Comparison of ENCODE assay signal across 17 cellular contexts in genomic region chrX:150238656-150239382, GRCh38.
DNase-seq lines count a peak whose midpoint lies in the region; ATAC-seq and TF ChIP-seq lines count a peak whose summit lies in the region.
"Had no signal": no experiment of that assay in that cellular context is flagged by ENCODE, and none has a peak within 500 bp of the region (broad histone marks: within the 10 kb centered on the region; RNA-seq: fewer than 3 reads in every experiment).

No MANE protein-coding gene starts in this region.

- peak; percentile 40 for DNase-seq in activated CD8-positive, alpha-beta memory T cell treated with anti-CD3 and anti-CD28 coated beads for 24 hours
- DNase-seq in activated CD8-positive, alpha-beta memory T cell treated with anti-CD3 and anti-CD28 coated beads, Interleukin-2, amount 50 U/mL, for 48 hours = no peak
- DNase-seq in WTC11 (ENCODE audit: low spot score) (no peak), esophagus muscularis mucosa (ENCODE audit: extremely low spot score) (peak; percentile 29), neuronal stem cell (ENCODE audit: low spot score) (no peak), immature natural killer cell (no peak)
- DNase-seq in activated CD8-positive, alpha-beta T cell treated with anti-CD3 and anti-CD28 coated beads for 36 hours = no peak
- DNase-seq: 8988T; AML-193; Caco-2; CD8-positive, alpha-beta memory T cell; DND-41; GDM1; HCEC 1CT; HFFc6 had no signal

- H4K8ac ChIP-seq in neuronal stem cell (ENCODE audit: low read depth, low read length) = no peak overlapping the region

- no peak overlapping the region for H3K4me3 ChIP-seq in esophagus muscularis mucosa
- H3K4me3 ChIP-seq in neuronal stem cell (ENCODE audit: low read length in 2 of 2) = no peak overlapping the region
- H3K4me3 ChIP-seq: BLaER1 had no signal

- WGBS in esophagus muscularis mucosa = 56% methylated on average over 5 of the region's 6 CpGs
- WGBS in neuronal stem cell (ENCODE audit: extremely low coverage in 2 of 2, insufficient read length in 2 of 2, insufficient replicate concordance in 1 of 2), 2 donors = no CpG with 5 or more reads among the region's 6 CpGs

- no peaks in the 10 kb centered on the region for H3K4me1 Mint-ChIP-seq in WTC11
- no peaks in the 10 kb centered on the region for H3K4me1 Mint-ChIP-seq in activated CD8-positive, alpha-beta T cell treated with anti-CD3 and anti-CD28 coated beads for 36 hours (ENCODE audit: low read depth)
- H3K4me1 Mint-ChIP-seq in immature natural killer cell = no peaks in the 10 kb centered on the region
- H3K4me1 Mint-ChIP-seq: CD8-positive, alpha-beta memory T cell had no signal

- H3K4me3 Mint-ChIP-seq in WTC11 (no peak overlapping the region), immature natural killer cell (no peak overlapping the region)
- H3K4me3 Mint-ChIP-seq in activated CD8-positive, alpha-beta T cell treated with anti-CD3 and anti-CD28 coated beads for 36 hours = no peak overlapping the region
- H3K4me3 Mint-ChIP-seq: CD8-positive, alpha-beta memory T cell; HFFc6 had no signal

- H3K27me3 ChIP-seq in esophagus muscularis mucosa = no peaks in the 10 kb centered on the region
- H3K27me3 ChIP-seq in neuronal stem cell (ENCODE audit: control insufficient read depth in 3 of 3, insufficient read depth in 3 of 3, low read depth in 1 of 3, low read length in 3 of 3) = peaks cover 0 to 10% (median 0%) of the 10 kb centered on the region in 3 experiments
- H3K27me3 ChIP-seq: BLaER1 had no signal

- H2BK120ac ChIP-seq in neuronal stem cell (ENCODE audit: low read depth, low read length) = no peak overlapping the region

- no peak overlapping the region for H2BK15ac ChIP-seq in neuronal stem cell (ENCODE audit: low read length)

- H3K27ac ChIP-seq in esophagus muscularis mucosa (replicated peaks in 1 of 4) (no peak overlapping the region), neuronal stem cell (replicated peaks; ENCODE audit: low read length) (no peak overlapping the region)
- H3K27ac ChIP-seq: BLaER1 had no signal

- no peaks in the 10 kb centered on the region for H3K79me1 ChIP-seq in neuronal stem cell (ENCODE audit: low read depth, low read length)

- H3K4ac ChIP-seq in neuronal stem cell (ENCODE audit: low read length) = no peak overlapping the region

- no peak overlapping the region for H2AK5ac ChIP-seq in neuronal stem cell (ENCODE audit: low read depth, low read length)

- H3K36me3 ChIP-seq in esophagus muscularis mucosa = no peaks in the 10 kb centered on the region
- H3K36me3 ChIP-seq in neuronal stem cell (replicated peaks in 1 of 2; ENCODE audit: control insufficient read depth in 2 of 2, insufficient read depth in 2 of 2, low read length in 2 of 2) = no peaks in the 10 kb centered on the region
- H3K36me3 ChIP-seq: BLaER1 had no signal

- peak overlapping the region; percentile 35 for H3K18ac ChIP-seq in neuronal stem cell (ENCODE audit: low read length)

- no peak overlapping the region for H4K91ac ChIP-seq in neuronal stem cell (ENCODE audit: low read depth, low read length, poor library complexity)

- peaks cover 6% of the 10 kb centered on the region for H3K27me3 Mint-ChIP-seq in WTC11 (ENCODE audit: low read depth)
- no peaks in the 10 kb centered on the region for H3K27me3 Mint-ChIP-seq in activated CD8-positive, alpha-beta T cell treated with anti-CD3 and anti-CD28 coated beads for 36 hours
- H3K27me3 Mint-ChIP-seq in immature natural killer cell (ENCODE audit: low read depth in 3 of 3) = peaks cover 0 to 7% (median 0%) of the 10 kb centered on the region in 3 donors

- TF ChIP-seq POLR2A in esophagus muscularis mucosa (IDR thresholded peaks at IDR 0.05; ENCODE audit: low read depth) = no peak

- H3K23ac ChIP-seq in neuronal stem cell (ENCODE audit: low read depth, low read length, poor library complexity) = no peak overlapping the region

- H3K14ac ChIP-seq in neuronal stem cell (ENCODE audit: low read length) = no peak overlapping the region

- no peak overlapping the region for H3K4me2 ChIP-seq in neuronal stem cell (ENCODE audit: insufficient read depth, low read length, poor library complexity, severe bottlenecking)
- H3K4me2 ChIP-seq: BLaER1 had no signal

- H2BK5ac ChIP-seq in neuronal stem cell (ENCODE audit: low read length) = no peak overlapping the region

- ATAC-seq in WTC11 (peak; percentile 44; the same call in 1 of the 2 replicates), HG03565 (IDR thresholded peaks at IDR 0.05; ENCODE audit: unreplicated experiment) (no peak)
- ATAC-seq in activated CD8-positive, alpha-beta T cell treated with anti-CD3 and anti-CD28 coated beads for 36 hours = no peak

- H3K4me1 ChIP-seq in esophagus muscularis mucosa (no peaks in the 10 kb centered on the region), neuronal stem cell (ENCODE audit: control insufficient read depth in 2 of 2, insufficient read depth in 1 of 2, low read depth in 1 of 2, low read length in 2 of 2) (no peaks in the 10 kb centered on the region)
- H3K4me1 ChIP-seq: BLaER1, Caco-2 had no signal

- H3K9me3 Mint-ChIP-seq in WTC11 (no peaks in the 10 kb centered on the region), immature natural killer cell (no peaks in the 10 kb centered on the region)
- no peaks in the 10 kb centered on the region for H3K9me3 Mint-ChIP-seq in activated CD8-positive, alpha-beta T cell treated with anti-CD3 and anti-CD28 coated beads for 36 hours
- H3K9me3 Mint-ChIP-seq: CD8-positive, alpha-beta memory T cell; HFFc6 had no signal

- TF ChIP-seq EP300 in esophagus muscularis mucosa (IDR thresholded peaks at IDR 0.05) = no peak

- H3K27ac Mint-ChIP-seq in WTC11 (no peak overlapping the region), immature natural killer cell (no peak overlapping the region)
- H3K27ac Mint-ChIP-seq in activated CD8-positive, alpha-beta T cell treated with anti-CD3 and anti-CD28 coated beads for 36 hours = no peak overlapping the region
- H3K27ac Mint-ChIP-seq: CD8-positive, alpha-beta memory T cell; HFFc6 had no signal

- intact Hi-C loops in esophagus muscularis mucosa (cut with DNase I) = no loop called here
- intact Hi-C loops in activated CD8-positive, alpha-beta T cell treated with anti-CD3 and anti-CD28 coated beads for 36 hours (cut with micrococcal nuclease) = no loop called here

- POLR2A ChIA-PET in WTC11 (lab: Charles Lee) = no interaction called here
- POLR2A ChIA-PET in activated CD8-positive, alpha-beta T cell treated with anti-CD3 and anti-CD28 coated beads for 36 hours (lab: Charles Lee) = no interaction called here

- H3K36me3 Mint-ChIP-seq in WTC11 (no peaks in the 10 kb centered on the region), immature natural killer cell (no peaks in the 10 kb centered on the region)
- no peaks in the 10 kb centered on the region for H3K36me3 Mint-ChIP-seq in activated CD8-positive, alpha-beta T cell treated with anti-CD3 and anti-CD28 coated beads for 36 hours (ENCODE audit: low read depth)
- H3K36me3 Mint-ChIP-seq: CD8-positive, alpha-beta memory T cell had no signal

- H3K9me3 ChIP-seq in esophagus muscularis mucosa = no peaks in the 10 kb centered on the region
- no peaks in the 10 kb centered on the region for H3K9me3 ChIP-seq in neuronal stem cell (replicated peaks in 1 of 2; ENCODE audit: control insufficient read depth in 2 of 2, insufficient read depth in 1 of 2, low read depth in 1 of 2, low read length in 2 of 2)
- H3K9me3 ChIP-seq: BLaER1, Caco-2 had no signal

- CTCF ChIA-PET in WTC11 (lab: Charles Lee) = no interaction called here
- CTCF ChIA-PET in activated CD8-positive, alpha-beta T cell treated with anti-CD3 and anti-CD28 coated beads for 36 hours (lab: Charles Lee) = no interaction called here

- no peak overlapping the region for H3K9ac ChIP-seq in neuronal stem cell (ENCODE audit: low read depth, low read length, poor library complexity)
- H3K9ac ChIP-seq: BLaER1 had no signal

- TF ChIP-seq CTCF in WTC11 (IDR thresholded peaks at IDR 0.05) = no peak
- no peak for TF ChIP-seq CTCF in esophagus muscularis mucosa (IDR thresholded peaks at IDR 0.05)
- TF ChIP-seq CTCF in activated CD8-positive, alpha-beta T cell treated with anti-CD3 and anti-CD28 coated beads for 36 hours (IDR thresholded peaks at IDR 0.05) = no peak

- no peak overlapping the region for H2BK12ac ChIP-seq in neuronal stem cell (ENCODE audit: low read length)

- H2AFZ ChIP-seq in neuronal stem cell (ENCODE audit: low read length) = no peak overlapping the region

TF ChIP-seq in WTC11, 78 proteins besides CTCF, POLR2A, EP300 and RAD21 (continues in another document):
- no peak for TF ChIP-seq NR2C2 (CRISPR knock-in tag; IDR thresholded peaks at IDR 0.05)
- TF ChIP-seq PRRX2 (CRISPR knock-in tag; IDR thresholded peaks at IDR 0.05) = no peak
- TF ChIP-seq, protein P1, sequence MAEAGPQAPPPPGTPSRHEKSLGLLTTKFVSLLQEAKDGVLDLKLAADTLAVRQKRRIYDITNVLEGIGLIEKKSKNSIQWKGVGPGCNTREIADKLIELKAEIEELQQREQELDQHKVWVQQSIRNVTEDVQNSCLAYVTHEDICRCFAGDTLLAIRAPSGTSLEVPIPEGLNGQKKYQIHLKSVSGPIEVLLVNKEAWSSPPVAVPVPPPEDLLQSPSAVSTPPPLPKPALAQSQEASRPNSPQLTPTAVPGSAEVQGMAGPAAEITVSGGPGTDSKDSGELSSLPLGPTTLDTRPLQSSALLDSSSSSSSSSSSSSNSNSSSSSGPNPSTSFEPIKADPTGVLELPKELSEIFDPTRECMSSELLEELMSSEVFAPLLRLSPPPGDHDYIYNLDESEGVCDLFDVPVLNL (CRISPR knock-in tag; IDR thresholded peaks at IDR 0.05; ENCODE audit: borderline replicate concordance, low read depth) = no peak
- no peak for TF ChIP-seq ATF6 (CRISPR knock-in tag; IDR thresholded peaks at IDR 0.05)

Comparison
In these comparisons a context has a peak if more than half of its experiments do, and no peak if none do; other contexts are left out.
1. DNase-seq: peak in activated CD8-positive, alpha-beta memory T cell treated with anti-CD3 and anti-CD28 coated beads for 24 hours (single experiment) and esophagus muscularis mucosa (single experiment); none in activated CD8-positive, alpha-beta memory T cell treated with anti-CD3 and anti-CD28 coated beads, Interleukin-2, amount 50 U/mL, for 48 hours (single experiment), WTC11 (single experiment), neuronal stem cell (single experiment), activated CD8-positive, alpha-beta T cell treated with anti-CD3 and anti-CD28 coated beads for 36 hours (single experiment) and immature natural killer cell (0 of 3).